15 cellular contexts compared by ENCODE assay signal in the genomic region with DNA sequence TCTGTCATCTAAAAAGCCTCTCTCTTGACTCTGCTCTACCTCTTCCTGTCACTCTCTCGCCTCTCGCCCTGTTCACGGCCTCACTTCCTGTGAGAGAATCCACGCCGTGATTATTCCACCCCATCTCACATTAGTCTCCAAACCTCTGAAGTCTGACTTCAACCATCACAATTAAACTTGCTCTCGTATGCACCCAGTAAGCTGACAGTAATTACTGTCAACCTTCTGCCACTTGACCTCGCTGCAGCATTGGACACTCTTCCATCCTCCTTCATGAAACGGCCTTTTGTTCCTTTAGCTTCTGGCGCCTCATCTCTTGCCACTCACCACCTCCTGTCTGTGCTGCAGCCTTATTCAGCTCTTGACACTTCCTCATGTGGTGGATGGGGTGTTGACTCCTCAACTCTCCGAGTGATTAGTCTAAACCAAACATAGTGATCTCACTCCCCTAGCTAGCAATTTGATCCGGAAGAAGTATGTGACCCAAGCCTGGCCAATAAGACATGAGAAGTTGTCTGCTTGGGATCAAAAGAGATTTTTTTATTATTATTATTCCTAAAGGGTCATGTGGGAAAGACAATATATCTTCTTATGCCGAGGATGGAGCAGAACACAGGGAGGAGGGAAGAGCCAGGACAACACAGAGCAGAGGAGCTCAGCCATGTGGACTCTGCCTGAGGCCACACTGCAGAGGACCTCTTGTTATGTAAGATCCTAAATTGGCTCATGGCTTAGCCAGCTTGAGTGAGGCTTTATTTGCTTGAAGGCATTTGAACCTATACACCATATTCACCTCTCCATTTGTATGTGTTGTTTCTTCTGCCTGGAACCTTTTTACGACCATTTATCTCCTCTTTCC. TPM values are rescaled to one million over a fixed set of nuclear protein-coding genes. Genes with fewer than 3 reads are reported as not detected.
DNase-seq lines count a peak whose midpoint lies in the region; ATAC-seq and TF ChIP-seq lines count a peak whose summit lies in the region.
"Had no signal": no experiment of that assay in that cellular context is flagged by ENCODE, and none has a peak within 500 bp of the region (broad histone marks: within the 10 kb centered on the region; RNA-seq: fewer than 3 reads in every experiment).

No MANE protein-coding gene starts in this region.

- peaks cover 7 to 24% of the 10 kb centered on the region in 2 donors for H3K9me3 Mint-ChIP-seq in stimulated activated naive CD8-positive, alpha-beta T cell treated with anti-CD3 and anti-CD28 coated beads, Interleukin-15, amount 100 ng/mL, for 72 hours

- H3K4me1 ChIP-seq in right cardiac atrium (ENCODE audit: control insufficient read depth, insufficient read depth, low read length) (no peaks in the 10 kb centered on the region), right atrium auricular region (peaks cover 0 to 12% of the 10 kb centered on the region in 2 donors)

- no peak for TF ChIP-seq CTCF in right atrium auricular region (IDR thresholded peaks at IDR 0.05)

- H3K9me3 ChIP-seq in right cardiac atrium (ENCODE audit: control insufficient read depth, low read length): no peaks in the 10 kb centered on the region
- peaks cover 0 to 4% of the 10 kb centered on the region in 2 donors for H3K9me3 ChIP-seq in right atrium auricular region

- intact Hi-C loops in right cardiac atrium (cut with DNase I): no loop called here

- H3K27ac Mint-ChIP-seq in stimulated activated naive CD8-positive, alpha-beta T cell treated with anti-CD3 and anti-CD28 coated beads, Interleukin-15, amount 100 ng/mL, for 72 hours: peak overlapping the region; percentile 21 to 91
- H3K27ac Mint-ChIP-seq: B cell had no signal

- H3K27ac ChIP-seq in right cardiac atrium (ENCODE audit: low read length) (no peak overlapping the region), right atrium auricular region (peak overlapping the region in 1 of 2 donors; percentile 62)

- peak overlapping the region; percentile 51 to 76 for H3K4me3 Mint-ChIP-seq in stimulated activated naive CD8-positive, alpha-beta T cell treated with anti-CD3 and anti-CD28 coated beads, Interleukin-15, amount 100 ng/mL, for 72 hours
- H3K4me3 Mint-ChIP-seq: B cell had no signal

- H3K4me1 Mint-ChIP-seq in stimulated activated naive CD8-positive, alpha-beta T cell treated with anti-CD3 and anti-CD28 coated beads, Interleukin-15, amount 100 ng/mL, for 72 hours: peaks cover 43% of the 10 kb centered on the region

- peak; percentile 87 to 92 for ATAC-seq in right cardiac atrium
- ATAC-seq in stimulated activated naive CD8-positive, alpha-beta T cell treated with anti-CD3 and anti-CD28 coated beads, Interleukin-15, amount 100 ng/mL, for 72 hours: peak; percentile 78
- ATAC-seq in HG03139 (IDR thresholded peaks at IDR 0.05; ENCODE audit: unreplicated experiment): no peak
- no peak for ATAC-seq in HG03196 (IDR thresholded peaks at IDR 0.05; ENCODE audit: unreplicated experiment)
- ATAC-seq: sciatic nerve had no signal

- no peaks in the 10 kb centered on the region for H3K36me3 ChIP-seq in right atrium auricular region

- H3K27me3 Mint-ChIP-seq in stimulated activated naive CD8-positive, alpha-beta T cell treated with anti-CD3 and anti-CD28 coated beads, Interleukin-15, amount 100 ng/mL, for 72 hours: no peaks in the 10 kb centered on the region
- H3K27me3 Mint-ChIP-seq: B cell had no signal

- H3K27me3 ChIP-seq in right cardiac atrium (ENCODE audit: control insufficient read depth, insufficient read depth) (no peaks in the 10 kb centered on the region), right atrium auricular region (no peaks in the 10 kb centered on the region)

- H3K4me3 ChIP-seq in right cardiac atrium (ENCODE audit: low read length): no peak overlapping the region
- no peak overlapping the region for H3K4me3 ChIP-seq in right atrium auricular region

- peak; percentile 20 to 61 (median 54) for DNase-seq in right cardiac atrium
- no peak for DNase-seq in right atrium auricular region (ENCODE audit: low spot score)
- DNase-seq in activated T-cell treated with anti-CD3 and anti-CD28 coated beads, Interleukin-2, amount 50 U/mL, for 1 hour: peak; percentile 29
- peak; percentile 28 for DNase-seq in iris pigment epithelial cell (ENCODE audit: low read depth)
- peak in 1 of 2 donors; percentile 39 for DNase-seq in stimulated activated naive CD8-positive, alpha-beta T cell treated with anti-CD3 and anti-CD28 coated beads, Interleukin-15, amount 100 ng/mL, for 72 hours
- DNase-seq in kidney glomerular epithelial cell (lab: John Stamatoyannopoulos, UW): no peak
- DNase-seq: activated CD4-positive, alpha-beta T cell treated with anti-CD3 and anti-CD28 coated beads for 1 hour; erythroblast; GF-D8; NCI-H526 treated with DMSO at 0.1 percent for 48 hours had no signal

- 53% methylated on average over 13 of the region's 13 CpGs for WGBS in right cardiac atrium

RNA-seq across cellular contexts. Expression of a gene that starts 38.4 kb away (rescaled TPM):
- total RNA-seq in right cardiac atrium (10 to 100 TPM; 10.3 to 16.3 (median 13.2) TPM), right atrium auricular region (10 to 100 TPM; 11.6 to 14.7 TPM)
- polyA plus RNA-seq in right cardiac atrium: 6.0 TPM

RNA-seq across cellular contexts. Expression of a gene that starts 56.0 kb away (rescaled TPM):
- total RNA-seq in right cardiac atrium (10 to 100 TPM in 3 of 4 donors, 1 to 10 TPM in 1; 7.0 to 27.0 (median 18.2) TPM), right atrium auricular region (10 to 100 TPM; 15.2 to 27.3 TPM)
- 13.0 TPM for polyA plus RNA-seq in right cardiac atrium
- total RNA-seq: SK-MEL-5 had no signal

Comparison
In these comparisons a context has a peak if more than half of its experiments do, and no peak if none do; other contexts are left out.
1. DNase-seq: peak in right cardiac atrium (3 of 3), activated T-cell treated with anti-CD3 and anti-CD28 coated beads, Interleukin-2, amount 50 U/mL, for 1 hour (single experiment) and iris pigment epithelial cell (single experiment); none in right atrium auricular region (single experiment) and kidney glomerular epithelial cell (single experiment).
2. ATAC-seq: peak in right cardiac atrium (2 of 2) and stimulated activated naive CD8-positive, alpha-beta T cell treated with anti-CD3 and anti-CD28 coated beads, Interleukin-15, amount 100 ng/mL, for 72 hours (single experiment); none in HG03139 (single experiment) and HG03196 (single experiment).